Comparison of ENCODE assay signal across 25 cellular contexts in genomic region chr5:35063386-35063785, GRCh38. TPM values are rescaled to one million over a fixed set of nuclear protein-coding genes. Genes with fewer than 3 reads are reported as not detected.
"Had no signal": no experiment of that assay in that cellular context is flagged by ENCODE, and none has a peak within 500 bp of the region (broad histone marks: within the 10 kb centered on the region; RNA-seq: fewer than 3 reads in every experiment).

No MANE protein-coding gene starts in this region.

- H3K4me2 ChIP-seq: neural progenitor cell had no signal

- DNase-seq: activated CD4-positive, alpha-beta T cell treated with anti-CD3 and anti-CD28 coated beads, Interleukin-2, amount 10 ng/mL, durations not matched to agents 7 days and 5 days; activated CD8-positive, alpha-beta T cell treated with anti-CD3 and anti-CD28 coated beads for 36 hours; activated gamma-delta T cell treated with Interleukin-2 at 50 U/mL for 16 hours; anterior cingulate cortex; brain microvascular endothelial cell; central memory CD4-positive, alpha-beta T cell; dermis blood vessel endothelial cell; effector CD8-positive, alpha-beta T cell; kidney; left lung; naive thymus-derived CD8-positive, alpha-beta T cell; retina; stimulated activated CD4-positive, alpha-beta T cell treated with anti-CD3 and anti-CD28 coated beads, Interleukin-12 subunit alpha, Interleukin-12 subunit beta, amount 100 ng/mL, for 4 hours; substantia nigra; thyroid gland; upper lobe of right lung had no signal

- H3K4me1 ChIP-seq: left lung, neural progenitor cell, thyroid gland had no signal

- H3K4me3 ChIP-seq: left lung, neural progenitor cell, thyroid gland, upper lobe of right lung had no signal

- H3K27me3 ChIP-seq: brain microvascular endothelial cell, left lung, neural progenitor cell, thyroid gland, upper lobe of right lung had no signal

- H3K9me3 ChIP-seq: left lung, thyroid gland, upper lobe of right lung had no signal

- H3K27ac ChIP-seq: brain microvascular endothelial cell, left lung, neural progenitor cell, thyroid gland, upper lobe of right lung, VCaP had no signal

- H2AFZ ChIP-seq: neural progenitor cell had no signal

- H3K36me3 ChIP-seq: brain microvascular endothelial cell, left lung, neural progenitor cell, thyroid gland, upper lobe of right lung had no signal

- ATAC-seq: activated CD4-positive, CD25-positive, alpha-beta regulatory T cell treated with anti-CD3 and anti-CD28 coated beads, Interleukin-2, amount 50 U/mL, for 24 hours; activated CD8-positive, alpha-beta T cell treated with anti-CD3 and anti-CD28 coated beads for 36 hours; left lung; naive thymus-derived CD8-positive, alpha-beta T cell; upper lobe of right lung had no signal

RNA-seq across cellular contexts. Expression of gene AGXT2, which starts 15.6 kb away (rescaled TPM):
- total RNA-seq: activated CD4-positive, alpha-beta T cell treated with anti-CD3 and anti-CD28 coated beads, Interleukin-2, amount 10 ng/mL, durations not matched to agents 7 days and 5 days; activated CD8-positive, alpha-beta T cell treated with anti-CD3 and anti-CD28 coated beads for 36 hours; dermis blood vessel endothelial cell; left lung; lung microvascular endothelial cell; mesothelial cell of epicardium; naive thymus-derived CD8-positive, alpha-beta T cell; osteoblast; progenitor cell of endocrine pancreas; skeletal muscle tissue; T-helper 2 cell treated with Interferon-gamma antibody and Interleukin-4, amounts not matched to agents 100 ng/mL and 5 ng/mL, for 36 hours; thyroid gland; upper lobe of right lung had no signal
